8 cellular contexts compared by ENCODE assay signal in the genomic region with DNA sequence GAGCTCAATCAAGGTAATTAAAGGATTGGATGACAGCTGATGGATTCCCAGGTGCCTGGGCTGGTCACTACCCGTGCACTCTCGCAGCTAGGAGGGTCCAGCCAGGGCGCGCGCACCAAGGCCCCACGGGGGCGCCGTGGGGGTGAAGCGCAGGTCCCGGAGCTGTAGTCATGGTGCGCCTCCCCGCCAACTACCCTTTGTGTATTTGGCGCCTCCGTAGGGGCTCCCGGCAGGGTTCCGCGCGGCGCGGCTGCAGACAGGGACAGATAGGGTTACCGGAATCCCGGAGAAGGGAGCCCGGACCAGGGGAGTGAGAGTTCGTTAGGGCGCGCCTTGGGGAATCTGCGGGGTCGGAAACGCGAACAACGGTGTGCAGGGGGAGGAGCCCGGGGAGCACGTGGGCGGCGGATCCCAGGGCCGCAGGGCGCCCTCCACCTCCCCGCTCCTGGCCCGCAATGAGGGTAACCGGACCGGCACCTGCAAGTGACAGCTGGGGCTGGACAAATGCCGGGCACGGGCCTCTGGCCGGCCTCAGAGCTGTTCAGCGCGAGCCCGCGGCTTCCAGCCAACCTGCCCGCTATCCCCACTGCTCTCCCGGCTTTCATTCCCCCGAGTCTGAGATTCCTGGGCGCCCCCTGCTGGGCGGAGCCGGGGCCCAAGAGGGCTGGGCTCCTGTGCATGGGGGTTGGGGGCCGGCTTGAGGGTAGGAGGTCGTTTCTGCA. TPM values are rescaled to one million over a fixed set of nuclear protein-coding genes. Genes with fewer than 3 reads are reported as not detected.
DNase-seq lines count a peak whose midpoint lies in the region; ATAC-seq lines count a peak whose summit lies in the region.

No MANE protein-coding gene starts in this region.

- peak overlapping the region; percentile 53 for H4K8ac ChIP-seq in mesenchymal stem cell (ENCODE audit: low read length)

- peak overlapping the region in 1 of 2 experiments; percentile 80 for H3K18ac ChIP-seq in mesenchymal stem cell (ENCODE audit: low read depth in 1 of 2, low read length in 2 of 2)

- H3K23ac ChIP-seq in mesenchymal stem cell (ENCODE audit: low read length in 2 of 2) = no peak overlapping the region

- H3K4ac ChIP-seq in mesenchymal stem cell (ENCODE audit: low read depth in 1 of 2, low read length in 2 of 2) = peak overlapping the region in 1 of 2 experiments; percentile 64

- peaks cover 0 to 4% of the 10 kb centered on the region in 2 experiments for H3K27me3 ChIP-seq in mesenchymal stem cell (ENCODE audit: control insufficient read depth in 1 of 2, insufficient read depth in 1 of 2, low read length in 2 of 2)

- H3K79me1 ChIP-seq in mesenchymal stem cell (replicated peaks; ENCODE audit: low read length, poor library complexity, severe bottlenecking) = peaks cover under 1% of the 10 kb centered on the region

- H3K4me1 ChIP-seq in mesenchymal stem cell (ENCODE audit: control insufficient read depth, insufficient read depth, low read depth, low read length) = peaks cover 8% of the 10 kb centered on the region

- ATAC-seq in HG02759 (IDR thresholded peaks at IDR 0.05; ENCODE audit: unreplicated experiment) = peak; percentile 71
- ATAC-seq in effector memory CD8-positive, alpha-beta T cell (replicated peaks) = peak; percentile 71
- ATAC-seq in HG02571 (IDR thresholded peaks at IDR 0.05; ENCODE audit: unreplicated experiment) = no peak

- H3K14ac ChIP-seq in mesenchymal stem cell (ENCODE audit: low read length in 2 of 2) = no peak overlapping the region

- peaks cover 0 to 19% of the 10 kb centered on the region in 2 experiments for H3K36me3 ChIP-seq in mesenchymal stem cell (ENCODE audit: control insufficient read depth in 1 of 2, insufficient read depth in 2 of 2, low read depth in 1 of 2, low read length in 2 of 2)

- H2BK12ac ChIP-seq in mesenchymal stem cell (ENCODE audit: low read length in 2 of 2) = peak overlapping the region in 1 of 2 experiments; percentile 4

- H3K36me3 Mint-ChIP-seq in effector memory CD8-positive, alpha-beta T cell (ENCODE audit: insufficient read depth) = peaks cover 27% of the 10 kb centered on the region

- H3K4me1 Mint-ChIP-seq in effector memory CD8-positive, alpha-beta T cell (ENCODE audit: low read depth in 2 of 2) = peaks cover 11 to 22% of the 10 kb centered on the region in 2 donors

- no peaks in the 10 kb centered on the region for H3K9me3 Mint-ChIP-seq in effector memory CD8-positive, alpha-beta T cell

- H3K4me3 Mint-ChIP-seq in effector memory CD8-positive, alpha-beta T cell = peak overlapping the region; percentile 93 to 95

- peak overlapping the region; percentile 64 to 78 for H3K4me3 ChIP-seq in mesenchymal stem cell (ENCODE audit: insufficient read depth in 1 of 2, low read depth in 1 of 2, low read length in 2 of 2)

- H2AFZ ChIP-seq in mesenchymal stem cell (ENCODE audit: low read depth, low read length) = peak overlapping the region; percentile 79

- WGBS in mesenchymal stem cell = 2% methylated on average over 39 of the region's 56 CpGs

- H3K27me3 Mint-ChIP-seq in effector memory CD8-positive, alpha-beta T cell = no peaks in the 10 kb centered on the region

- H2AK5ac ChIP-seq in mesenchymal stem cell (ENCODE audit: low read length, severe bottlenecking) = no peak overlapping the region

- peak; percentile 48 for DNase-seq in DMS79 (lab: John Stamatoyannopoulos, UW)
- peak; percentile 15 for DNase-seq in NCI-H748 treated with DMSO at 0.1 percent for 48 hours (lab: John Stamatoyannopoulos, UW)
- peak; percentile 94 for DNase-seq in activated CD8-positive, alpha-beta memory T cell treated with anti-CD3 and anti-CD28 coated beads for 24 hours
- peak; percentile 56 to 63 (median 57) for DNase-seq in effector memory CD8-positive, alpha-beta T cell
- peak; percentile 72 for DNase-seq in mesenchymal stem cell
- peak; percentile 54 for DNase-seq in stimulated activated CD8-positive, alpha-beta memory T cell treated with anti-CD3 and anti-CD28 coated beads, Interleukin-12 subunit alpha, Interleukin-12 subunit beta, amount 100 ng/mL, for 4 hours (ENCODE audit: low read depth)

- no peak overlapping the region for H3K27ac ChIP-seq in mesenchymal stem cell (ENCODE audit: low read length, poor library complexity, severe bottlenecking)

- H2BK5ac ChIP-seq in mesenchymal stem cell (ENCODE audit: low read depth, low read length, poor library complexity, severe bottlenecking) = no peak overlapping the region

- H4K91ac ChIP-seq in mesenchymal stem cell (ENCODE audit: low read length) = peak overlapping the region; percentile 27

- no peak overlapping the region for H2BK120ac ChIP-seq in mesenchymal stem cell (ENCODE audit: low read depth, low read length)

- H3K4me2 ChIP-seq in mesenchymal stem cell (ENCODE audit: low read length, poor library complexity, severe bottlenecking) = peak overlapping the region; percentile 98

- H2BK15ac ChIP-seq in mesenchymal stem cell (ENCODE audit: low read depth, poor library complexity, severe bottlenecking) = peak overlapping the region; percentile 54

- peak overlapping the region; percentile 62 for H3K9ac ChIP-seq in mesenchymal stem cell (ENCODE audit: low read length)

- H3K9me3 ChIP-seq in mesenchymal stem cell (ENCODE audit: control insufficient read depth, low read length) = no peaks in the 10 kb centered on the region

- H3K27ac Mint-ChIP-seq in effector memory CD8-positive, alpha-beta T cell = peak overlapping the region; percentile 71 to 87

RNA-seq across cellular contexts. Expression of a gene that starts 3.4 kb away (rescaled TPM):
- polyA plus RNA-seq in mesenchymal stem cell (2013, experiment 1 of 2) = 0.03 TPM
- polyA plus RNA-seq in mesenchymal stem cell (2013, experiment 2 of 2) = not detected

RNA-seq across cellular contexts. Expression of a gene that starts 8.1 kb away (rescaled TPM):
- 21.2 TPM for polyA plus RNA-seq in mesenchymal stem cell (2013, experiment 1 of 2)
- polyA plus RNA-seq in mesenchymal stem cell (2013, experiment 2 of 2) = 19.1 TPM

Comparison
In these comparisons a context has a peak if more than half of its experiments do, and no peak if none do; other contexts are left out.
1. DNase-seq: peak in every context shown above with its lines; median percentile 94 in activated CD8-positive, alpha-beta memory T cell treated with anti-CD3 and anti-CD28 coated beads for 24 hours; 72 in mesenchymal stem cell; 57 in effector memory CD8-positive, alpha-beta T cell; 54 in stimulated activated CD8-positive, alpha-beta memory T cell treated with anti-CD3 and anti-CD28 coated beads, Interleukin-12 subunit alpha, Interleukin-12 subunit beta, amount 100 ng/mL, for 4 hours; 48 in DMS79; 15 in NCI-H748 treated with DMSO at 0.1 percent for 48 hours.